8 cellular contexts compared by ENCODE assay signal in the genomic region with DNA sequence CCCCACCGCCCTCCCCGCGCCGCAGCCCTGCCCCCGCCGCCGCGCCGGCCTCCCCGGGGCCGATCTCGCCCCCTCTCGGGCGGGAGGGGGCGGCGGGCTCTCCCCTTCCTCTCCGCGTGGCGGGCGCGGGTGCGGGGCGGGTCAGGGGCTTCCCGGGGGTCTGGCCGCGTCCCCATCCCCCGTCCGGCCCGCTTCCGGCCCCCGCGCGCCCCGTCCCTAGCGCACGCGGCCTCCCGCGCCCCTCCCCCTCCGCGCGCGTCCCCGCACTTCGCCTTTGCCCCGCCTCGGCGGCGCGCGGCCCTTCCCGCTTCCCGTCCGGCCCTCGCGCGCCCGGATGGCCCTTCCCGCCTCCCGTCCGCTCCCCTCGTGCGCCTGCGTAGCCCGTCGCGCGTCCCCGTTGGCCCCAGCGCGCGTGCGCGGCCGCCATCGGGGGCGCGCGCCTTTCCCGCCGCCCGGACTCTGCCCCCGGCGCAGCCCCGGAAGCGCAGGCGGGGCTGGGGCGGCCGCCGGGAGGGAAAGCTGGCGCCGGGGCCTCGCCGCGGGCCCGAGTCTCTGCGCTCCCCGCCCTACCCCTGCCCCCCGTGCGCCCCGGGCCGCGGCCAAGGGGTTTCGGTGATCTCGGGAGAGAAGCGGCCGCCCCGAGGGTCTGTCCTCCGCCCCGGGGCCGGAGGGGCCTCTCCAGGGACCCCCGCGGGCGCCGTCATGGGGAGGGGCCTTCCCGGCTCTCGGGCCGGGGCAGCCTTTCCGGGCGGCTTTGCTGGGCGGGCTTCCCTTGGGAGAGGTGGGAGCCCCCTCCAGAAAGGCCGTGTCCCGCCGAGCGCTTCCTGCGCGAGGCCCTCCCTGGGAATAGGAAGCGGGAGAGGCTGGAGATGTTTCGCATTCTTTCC. TPM values are rescaled to one million over a fixed set of nuclear protein-coding genes. Genes with fewer than 3 reads are reported as not detected.
DNase-seq lines count a peak whose midpoint lies in the region; ATAC-seq lines count a peak whose summit lies in the region.

No MANE protein-coding gene starts in this region.

- H3K27ac Mint-ChIP-seq in effector memory CD8-positive, alpha-beta T cell = peak overlapping the region; percentile 90 to 95

- H2BK15ac ChIP-seq in mesendoderm (replicated peaks; ENCODE audit: low read depth) = no peak overlapping the region

- DNase-seq in NCI-H774 (lab: John Stamatoyannopoulos, UW) = peak; percentile 93
- peak; percentile 68 to 70 for DNase-seq in activated CD8-positive, alpha-beta memory T cell treated with anti-CD3 and anti-CD28 coated beads for 4 hours (ENCODE audit: low read depth in 2 of 2)
- peak; percentile 80 to 85 (median 83) for DNase-seq in effector memory CD8-positive, alpha-beta T cell
- peak; percentile 94 for DNase-seq in mesendoderm
- peak; percentile 76 for DNase-seq in stimulated activated CD8-positive, alpha-beta memory T cell treated with anti-CD3 and anti-CD28 coated beads, Interleukin-12 subunit alpha, Interleukin-12 subunit beta, amount 100 ng/mL, for 24 hours (ENCODE audit: extremely low read depth)

- H3K36me3 Mint-ChIP-seq in effector memory CD8-positive, alpha-beta T cell (ENCODE audit: insufficient read depth) = peaks cover 59% of the 10 kb centered on the region

- H3K9me3 Mint-ChIP-seq in effector memory CD8-positive, alpha-beta T cell = no peaks in the 10 kb centered on the region

- H3K23ac ChIP-seq in mesendoderm (ENCODE audit: low read length) = peak overlapping the region; percentile 98

- ATAC-seq in GM19395 (IDR thresholded peaks at IDR 0.05; ENCODE audit: unreplicated experiment) (peak; percentile 25), HG03558 (IDR thresholded peaks at IDR 0.05; ENCODE audit: extremely low read depth, unreplicated experiment) (peak; percentile 17)
- peak; percentile 25 for ATAC-seq in effector memory CD8-positive, alpha-beta T cell (replicated peaks)

- H3K9ac ChIP-seq in BLaER1 treated with 17β-estradiol and CSF1 and Interleukin-3, amounts not matched to agents 10 nM and 100 nM = peak overlapping the region; percentile 93 to 99 (median 97)
- H3K9ac ChIP-seq in mesendoderm (ENCODE audit: low read length) = peak overlapping the region; percentile 99

- peaks cover 49% of the 10 kb centered on the region for H3K79me2 ChIP-seq in mesendoderm (ENCODE audit: control insufficient read depth, insufficient read depth, low read length)

- H3K9me3 ChIP-seq in BLaER1 treated with 17β-estradiol and CSF1 and Interleukin-3, amounts not matched to agents 10 nM and 100 nM (replicated peaks in 1 of 11) = peaks cover 0 to 3% (median 0%) of the 10 kb centered on the region in 11 experiments; a peak in 2 of 22 replicates

- WGBS in mesendoderm (ENCODE audit: extremely low coverage, insufficient coverage, low lambda C conversion rate) = no CpG with 5 or more reads among the region's 129 CpGs

- H4K20me1 ChIP-seq in BLaER1 treated with 17β-estradiol and CSF1 and Interleukin-3, amounts not matched to agents 10 nM and 100 nM = peaks cover 50 to 54% (median 51%) of the 10 kb centered on the region in 11 experiments

- peak overlapping the region; percentile 88 for H4K8ac ChIP-seq in mesendoderm (ENCODE audit: low read depth, low read length)

- peak overlapping the region; percentile 98 for H3K56ac ChIP-seq in mesendoderm (ENCODE audit: low read length)

- H2BK5ac ChIP-seq in mesendoderm (ENCODE audit: low read length) = peak overlapping the region; percentile 59

- H4K5ac ChIP-seq in mesendoderm (ENCODE audit: low read length) = no peak overlapping the region

- H2BK120ac ChIP-seq in mesendoderm (ENCODE audit: low read depth, low read length) = peak overlapping the region; percentile 92

- no peaks in the 10 kb centered on the region for H3K79me1 ChIP-seq in mesendoderm (ENCODE audit: low read length)

- H3K4me2 ChIP-seq in BLaER1 treated with 17β-estradiol and CSF1 and Interleukin-3, amounts not matched to agents 10 nM and 100 nM = peak overlapping the region; percentile 85 to 99 (median 96)
- H3K4me2 ChIP-seq in mesendoderm (ENCODE audit: low read length) = peak overlapping the region; percentile 73

- peak overlapping the region; percentile 85 to 100 (median 99) for H3K4me3 ChIP-seq in BLaER1 treated with 17β-estradiol and CSF1 and Interleukin-3, amounts not matched to agents 10 nM and 100 nM
- H3K4me3 ChIP-seq in mesendoderm (ENCODE audit: low read length) = peak overlapping the region; percentile 100

- peak overlapping the region; percentile 92 to 99 (median 96) for H3K27ac ChIP-seq in BLaER1 treated with 17β-estradiol and CSF1 and Interleukin-3, amounts not matched to agents 10 nM and 100 nM
- H3K27ac ChIP-seq in mesendoderm (ENCODE audit: low read depth, low read length) = peak overlapping the region; percentile 98

- H2AK5ac ChIP-seq in mesendoderm (ENCODE audit: low read length) = no peak overlapping the region

- H3K36me3 ChIP-seq in BLaER1 treated with 17β-estradiol and CSF1 and Interleukin-3, amounts not matched to agents 10 nM and 100 nM = peaks cover 35 to 49% (median 48%) of the 10 kb centered on the region in 11 experiments
- H3K36me3 ChIP-seq in mesendoderm (ENCODE audit: control insufficient read depth, insufficient read depth, low read length) = peaks cover 2% of the 10 kb centered on the region

- H3K4ac ChIP-seq in mesendoderm (ENCODE audit: low read depth, low read length) = peak overlapping the region; percentile 100

- H3K4me1 ChIP-seq in BLaER1 treated with 17β-estradiol and CSF1 and Interleukin-3, amounts not matched to agents 10 nM and 100 nM = peaks cover 33 to 43% (median 39%) of the 10 kb centered on the region in 10 experiments
- peaks cover 3% of the 10 kb centered on the region for H3K4me1 ChIP-seq in mesendoderm (ENCODE audit: control insufficient read depth, low read depth, low read length)

- H3K4me1 Mint-ChIP-seq in effector memory CD8-positive, alpha-beta T cell (ENCODE audit: low read depth in 2 of 2) = peaks cover 38 to 41% of the 10 kb centered on the region in 2 donors

- peak overlapping the region; percentile 90 to 94 for H3K4me3 Mint-ChIP-seq in effector memory CD8-positive, alpha-beta T cell

- H3K18ac ChIP-seq in mesendoderm (ENCODE audit: low read length) = peak overlapping the region; percentile 99

- no peaks in the 10 kb centered on the region for H3K27me3 Mint-ChIP-seq in effector memory CD8-positive, alpha-beta T cell

- no peaks in the 10 kb centered on the region for H3K27me3 ChIP-seq in BLaER1 treated with 17β-estradiol and CSF1 and Interleukin-3, amounts not matched to agents 10 nM and 100 nM
- H3K27me3 ChIP-seq in mesendoderm (ENCODE audit: insufficient read depth, low read length, poor library complexity) = no peaks in the 10 kb centered on the region

RNA-seq across cellular contexts. Expression of a gene that starts 0.5 kb away (rescaled TPM):
- polyA plus RNA-seq in mesendoderm (2013, experiment 1 of 2) = 817 TPM
- polyA plus RNA-seq in mesendoderm (2013, experiment 2 of 2) = 771 TPM

RNA-seq across cellular contexts. Expression of a gene that starts 24.0 kb away (rescaled TPM):
- polyA plus RNA-seq in mesendoderm (2013, experiment 1 of 2) = 15.2 TPM
- 15.1 TPM for polyA plus RNA-seq in mesendoderm (2013, experiment 2 of 2)

RNA-seq across cellular contexts. Expression of a gene that starts 29.9 kb away (rescaled TPM):
- polyA plus RNA-seq in mesendoderm (2013, experiment 1 of 2) = 0.04 TPM
- 0.04 TPM for polyA plus RNA-seq in mesendoderm (2013, experiment 2 of 2)

RNA-seq across cellular contexts. Expression of a gene that starts 43.0 kb away (rescaled TPM):
- polyA plus RNA-seq in mesendoderm (2013, experiment 1 of 2) = not detected
- polyA plus RNA-seq in mesendoderm (2013, experiment 2 of 2) = 0.04 TPM

RNA-seq across cellular contexts. Expression of a gene that starts 46.9 kb away (rescaled TPM):
- 0.11 TPM for polyA plus RNA-seq in mesendoderm (2013, experiment 1 of 2)
- polyA plus RNA-seq in mesendoderm (2013, experiment 2 of 2) = 0.14 TPM

Comparison
In these comparisons a context has a peak if more than half of its experiments do, and no peak if none do; other contexts are left out.
1. Peak in every context shown above with its lines: DNase-seq, ATAC-seq, H3K4me3 ChIP-seq and H3K27ac ChIP-seq.